In genomic region chr2:171434671-171434980, GRCh38 we compare ENCODE assay signal across 8 cellular contexts. TPM values are rescaled to one million over a fixed set of nuclear protein-coding genes. Genes with fewer than 3 reads are reported as not detected.
A peak's percentile ranks its signal among the peaks of the same experiment; 100 is the strongest.
DNase-seq lines count a peak whose midpoint lies in the region; ATAC-seq and TF ChIP-seq lines count a peak whose summit lies in the region.

No MANE protein-coding gene starts in this region.

- peaks cover 5% of the 10 kb centered on the region for H3K9me3 Mint-ChIP-seq in T-helper 1 cell treated with Interleukin-12 subunit alpha and Interleukin-12 subunit beta and Interleukin-4 antibody, amounts not matched to agents 30 μg/mL and 1 μg/mL, for 36 hours

- no peaks in the 10 kb centered on the region for H3K9me3 ChIP-seq in T-helper 17 cell (ENCODE audit: control insufficient read depth, low read length, poor library complexity, severe bottlenecking)

- H3K36me3 Mint-ChIP-seq in T-helper 1 cell treated with Interleukin-12 subunit alpha and Interleukin-12 subunit beta and Interleukin-4 antibody, amounts not matched to agents 30 μg/mL and 1 μg/mL, for 36 hours (ENCODE audit: low read depth): peaks cover 25% of the 10 kb centered on the region
- H3K36me3 Mint-ChIP-seq in T-helper 17 cell (ENCODE audit: low read depth): peaks cover 7% of the 10 kb centered on the region

- peaks cover 27% of the 10 kb centered on the region for H3K4me1 Mint-ChIP-seq in T-helper 1 cell treated with Interleukin-12 subunit alpha and Interleukin-12 subunit beta and Interleukin-4 antibody, amounts not matched to agents 30 μg/mL and 1 μg/mL, for 36 hours (ENCODE audit: low read depth)
- peaks cover 34% of the 10 kb centered on the region for H3K4me1 Mint-ChIP-seq in T-helper 17 cell

- no peaks in the 10 kb centered on the region for H3K36me3 ChIP-seq in rectal smooth muscle tissue (ENCODE audit: control insufficient read depth, insufficient read depth, low read length)

- peak overlapping the region; percentile 95 for H3K4me3 ChIP-seq in rectal smooth muscle tissue (ENCODE audit: low read length)

- peak overlapping the region; percentile 86 for H3K4me3 Mint-ChIP-seq in T-helper 1 cell treated with Interleukin-12 subunit alpha and Interleukin-12 subunit beta and Interleukin-4 antibody, amounts not matched to agents 30 μg/mL and 1 μg/mL, for 36 hours
- peak overlapping the region; percentile 94 for H3K4me3 Mint-ChIP-seq in T-helper 17 cell

- peaks cover 17% of the 10 kb centered on the region for H3K4me1 ChIP-seq in rectal smooth muscle tissue (ENCODE audit: control insufficient read depth, insufficient read depth, low read length)

- no peaks in the 10 kb centered on the region for H3K27me3 ChIP-seq in rectal smooth muscle tissue (ENCODE audit: control insufficient read depth, insufficient read depth, low read length)

- peak overlapping the region; percentile 93 for H3K27ac Mint-ChIP-seq in T-helper 1 cell treated with Interleukin-12 subunit alpha and Interleukin-12 subunit beta and Interleukin-4 antibody, amounts not matched to agents 30 μg/mL and 1 μg/mL, for 36 hours
- H3K27ac Mint-ChIP-seq in T-helper 17 cell: peak overlapping the region; percentile 90

- no peak for TF ChIP-seq POLR2A in erythroblast (IDR thresholded peaks at IDR 0.05; ENCODE audit: low read length)

- DNase-seq in T-helper 1 cell (no peak), T-helper 17 cell (no peak), fibroblast of the conjunctiva (ENCODE audit: low read depth) (peak; percentile 22), erythroblast (lab: John Stamatoyannopoulos, UW) (no peak)
- no peak for DNase-seq in stimulated activated CD4-positive, alpha-beta T cell treated with anti-CD3 and anti-CD28 coated beads, Interleukin-15, amount 100 ng/mL, for 24 hours

- H3K9ac ChIP-seq in rectal smooth muscle tissue (ENCODE audit: low read length): peak overlapping the region; percentile 87

- ATAC-seq in T-helper 17 cell: no peak
- no peak for ATAC-seq in HG03025 (IDR thresholded peaks at IDR 0.05; ENCODE audit: low FRiP score, unreplicated experiment)

- peak overlapping the region; percentile 93 for H3K27ac ChIP-seq in rectal smooth muscle tissue (ENCODE audit: low read depth, low read length)

- H3K27me3 Mint-ChIP-seq in T-helper 1 cell treated with Interleukin-12 subunit alpha and Interleukin-12 subunit beta and Interleukin-4 antibody, amounts not matched to agents 30 μg/mL and 1 μg/mL, for 36 hours (ENCODE audit: low read depth): no peaks in the 10 kb centered on the region
- no peaks in the 10 kb centered on the region for H3K27me3 Mint-ChIP-seq in T-helper 17 cell

RNA-seq across cellular contexts. Expression of gene DCAF17, which starts 0.6 kb away (rescaled TPM):
- total RNA-seq in T-helper 17 cell: 10 to 100 TPM; 17.3 to 17.5 TPM

RNA-seq across cellular contexts. Expression of gene METTL8, which starts 0.8 kb away (rescaled TPM):
- total RNA-seq in T-helper 17 cell: 10 to 100 TPM; 18.5 to 23.3 TPM
